ENCODE assay signal across 14 cellular contexts in genomic region chr5:100165309-100165708, GRCh38.
DNase-seq lines count a peak whose midpoint lies in the region; ATAC-seq and TF ChIP-seq lines count a peak whose summit lies in the region.
"Had no signal": no experiment of that assay in that cellular context is flagged by ENCODE, and none has a peak within 500 bp of the region (broad histone marks: within the 10 kb centered on the region; RNA-seq: fewer than 3 reads in every experiment).

No MANE protein-coding gene starts in this region.

- WGBS in adrenal gland, 4 donors: 71 to 85% (median 80%) methylated on average over 1 of the region's 1 CpG

- H3K27ac ChIP-seq in adrenal gland: no peak overlapping the region
- H3K27ac ChIP-seq: skin epidermis had no signal

- no peak for TF ChIP-seq CTCF in adrenal gland (IDR thresholded peaks at IDR 0.05)

- H3K4me1 ChIP-seq in adrenal gland (replicated peaks in 1 of 2): no peaks in the 10 kb centered on the region

- no peaks in the 10 kb centered on the region for H3K27me3 ChIP-seq in adrenal gland

- ATAC-seq in GM18498 (IDR thresholded peaks at IDR 0.05; ENCODE audit: unreplicated experiment) (peak; percentile 100), GM19455 (IDR thresholded peaks at IDR 0.05; ENCODE audit: unreplicated experiment) (peak; percentile 100), HG02852 (IDR thresholded peaks at IDR 0.05; ENCODE audit: unreplicated experiment) (peak; percentile 100), HG03460 (IDR thresholded peaks at IDR 0.05; ENCODE audit: unreplicated experiment) (peak; percentile 100)
- ATAC-seq: natural killer cell had no signal

- no peak for TF ChIP-seq POLR2A in adrenal gland (IDR thresholded peaks at IDR 0.05)

- no peaks in the 10 kb centered on the region for H3K36me3 ChIP-seq in adrenal gland (replicated peaks in 1 of 2)

- no peak for DNase-seq in activated CD4-positive, alpha-beta T cell treated with anti-CD3 and anti-CD28 coated beads, Interleukin-2, amount 50 U/mL, for 4 hours
- DNase-seq in NCI-H146 treated with DMSO at 0.1 percent for 48 hours (lab: John Stamatoyannopoulos, UW; ENCODE audit: unreplicated experiment): no peak
- DNase-seq in NCI-H82 treated with DMSO at 0.1 percent for 48 hours (lab: John Stamatoyannopoulos, UW; ENCODE audit: unreplicated experiment): no peak
- DNase-seq in adrenal gland: no peak
- DNase-seq: activated CD4-positive, CD25-positive, alpha-beta regulatory T cell treated with anti-CD3 and anti-CD28 coated beads, Interleukin-2, amount 50 U/mL, for 72 hours; activated naive CD4-positive, alpha-beta T cell treated with Interleukin-2 at 50 U/mL for 16 hours; EL; natural killer cell; NCI-H446 treated with DMSO at 0.1 percent for 48 hours had no signal

- no peak overlapping the region for H3K4me3 ChIP-seq in adrenal gland
- H3K4me3 ChIP-seq: skin epidermis had no signal

- no peaks in the 10 kb centered on the region for H3K9me3 ChIP-seq in adrenal gland (replicated peaks in 1 of 3)

- intact Hi-C loops in adrenal gland (cut with DNase I): no loop called here
